Comparison of ENCODE assay signal across 1 cellular context in the genomic region with DNA sequence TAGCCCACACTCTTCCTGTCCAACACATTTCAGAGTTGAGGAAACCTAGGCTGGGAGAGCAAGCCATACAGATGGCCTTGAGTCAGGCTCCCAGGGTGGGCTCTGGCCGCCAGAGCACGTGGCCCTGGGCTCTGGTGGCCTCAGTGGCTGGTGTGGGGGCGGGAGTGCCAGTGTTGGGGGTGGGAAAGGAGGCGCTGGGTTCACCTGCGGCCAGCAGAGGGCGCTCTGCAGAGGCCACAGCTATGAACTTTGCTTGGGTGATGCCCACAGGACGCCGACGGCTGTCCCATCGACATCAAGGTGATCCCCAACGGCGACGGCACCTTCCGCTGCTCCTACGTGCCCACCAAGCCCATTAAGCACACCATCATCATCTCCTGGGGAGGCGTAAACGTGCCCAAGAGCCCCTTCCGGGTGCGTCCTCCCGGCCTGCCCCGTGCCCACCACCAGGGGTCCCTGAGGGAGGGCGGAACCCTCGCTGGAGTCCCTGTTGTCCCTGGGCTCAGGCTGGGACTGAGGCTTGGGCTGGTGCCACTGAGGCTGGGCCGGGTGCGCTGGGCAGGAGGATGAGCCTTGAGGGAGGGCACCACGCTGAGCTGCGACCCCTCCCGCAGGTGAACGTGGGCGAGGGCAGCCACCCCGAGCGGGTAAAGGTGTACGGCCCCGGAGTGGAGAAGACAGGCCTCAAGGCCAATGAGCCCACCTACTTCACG.
A peak's percentile ranks its signal among the peaks of the same experiment; 100 is the strongest.
TF ChIP-seq lines count a peak whose summit lies in the region.

No MANE protein-coding gene starts in this region.

TF ChIP-seq in K562, 482 proteins besides CTCF, POLR2A, EP300 and RAD21 (continued from another document and continues in another):
- no peak for TF ChIP-seq CEBPG (CRISPR knock-in tag; IDR thresholded peaks at IDR 0.05)
- TF ChIP-seq CEBPG (tag; conservative IDR thresholded peaks at IDR 0.05 in 1 of 2, IDR thresholded peaks at IDR 0.05 in 1 of 2) = no peak
- TF ChIP-seq POLR3G (IDR thresholded peaks at IDR 0.05; ENCODE audit: extremely low read depth, insufficient read length, insufficient replicate concordance) = no peak
- no peak for TF ChIP-seq ZKSCAN1 (IDR thresholded peaks at IDR 0.05; ENCODE audit: low read depth, low read length)
- TF ChIP-seq YY1 (IDR thresholded peaks at IDR 0.05; ENCODE audit: borderline replicate concordance in 1 of 3, control insufficient read depth in 1 of 3, extremely low read depth in 1 of 3, insufficient read depth in 3 of 3, insufficient read length in 1 of 3, insufficient replicate concordance in 2 of 3, low read depth in 1 of 3, low read length in 2 of 3) = peak in 1 of 3 experiments; percentile 14
- no peak for TF ChIP-seq TARDBP (IDR thresholded peaks at IDR 0.05)
- TF ChIP-seq, protein P1, sequence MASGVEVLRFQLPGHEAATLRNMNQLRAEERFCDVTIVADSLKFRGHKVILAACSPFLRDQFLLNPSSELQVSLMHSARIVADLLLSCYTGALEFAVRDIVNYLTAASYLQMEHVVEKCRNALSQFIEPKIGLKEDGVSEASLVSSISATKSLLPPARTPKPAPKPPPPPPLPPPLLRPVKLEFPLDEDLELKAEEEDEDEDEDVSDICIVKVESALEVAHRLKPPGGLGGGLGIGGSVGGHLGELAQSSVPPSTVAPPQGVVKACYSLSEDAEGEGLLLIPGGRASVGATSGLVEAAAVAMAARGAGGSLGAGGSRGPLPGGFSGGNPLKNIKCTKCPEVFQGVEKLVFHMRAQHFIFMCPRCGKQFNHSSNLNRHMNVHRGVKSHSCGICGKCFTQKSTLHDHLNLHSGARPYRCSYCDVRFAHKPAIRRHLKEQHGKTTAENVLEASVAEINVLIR (CRISPR knock-in tag; IDR thresholded peaks at IDR 0.05) = no peak
- TF ChIP-seq NFIC (IDR thresholded peaks at IDR 0.05) = 0 out of 2 replicates have a peak, but pooled peaks have one; percentile 12
- TF ChIP-seq ZBTB1 (CRISPR knock-in tag; IDR thresholded peaks at IDR 0.05; ENCODE audit: borderline replicate concordance, low read depth) = no peak; the same call in 1 of the 2 replicates
- no peak for TF ChIP-seq ZNF174 (CRISPR knock-in tag; IDR thresholded peaks at IDR 0.05)
- TF ChIP-seq CREBBP (IDR thresholded peaks at IDR 0.05; ENCODE audit: low read depth, low read length) = no peak
- no peak for TF ChIP-seq NEUROD1 (IDR thresholded peaks at IDR 0.05; ENCODE audit: borderline replicate concordance, low read depth, low read length, partially characterized antibody)
- TF ChIP-seq SREBF1 (IDR thresholded peaks at IDR 0.05; ENCODE audit: borderline replicate concordance, low read depth, low read length) = no peak
- TF ChIP-seq, protein P2, sequence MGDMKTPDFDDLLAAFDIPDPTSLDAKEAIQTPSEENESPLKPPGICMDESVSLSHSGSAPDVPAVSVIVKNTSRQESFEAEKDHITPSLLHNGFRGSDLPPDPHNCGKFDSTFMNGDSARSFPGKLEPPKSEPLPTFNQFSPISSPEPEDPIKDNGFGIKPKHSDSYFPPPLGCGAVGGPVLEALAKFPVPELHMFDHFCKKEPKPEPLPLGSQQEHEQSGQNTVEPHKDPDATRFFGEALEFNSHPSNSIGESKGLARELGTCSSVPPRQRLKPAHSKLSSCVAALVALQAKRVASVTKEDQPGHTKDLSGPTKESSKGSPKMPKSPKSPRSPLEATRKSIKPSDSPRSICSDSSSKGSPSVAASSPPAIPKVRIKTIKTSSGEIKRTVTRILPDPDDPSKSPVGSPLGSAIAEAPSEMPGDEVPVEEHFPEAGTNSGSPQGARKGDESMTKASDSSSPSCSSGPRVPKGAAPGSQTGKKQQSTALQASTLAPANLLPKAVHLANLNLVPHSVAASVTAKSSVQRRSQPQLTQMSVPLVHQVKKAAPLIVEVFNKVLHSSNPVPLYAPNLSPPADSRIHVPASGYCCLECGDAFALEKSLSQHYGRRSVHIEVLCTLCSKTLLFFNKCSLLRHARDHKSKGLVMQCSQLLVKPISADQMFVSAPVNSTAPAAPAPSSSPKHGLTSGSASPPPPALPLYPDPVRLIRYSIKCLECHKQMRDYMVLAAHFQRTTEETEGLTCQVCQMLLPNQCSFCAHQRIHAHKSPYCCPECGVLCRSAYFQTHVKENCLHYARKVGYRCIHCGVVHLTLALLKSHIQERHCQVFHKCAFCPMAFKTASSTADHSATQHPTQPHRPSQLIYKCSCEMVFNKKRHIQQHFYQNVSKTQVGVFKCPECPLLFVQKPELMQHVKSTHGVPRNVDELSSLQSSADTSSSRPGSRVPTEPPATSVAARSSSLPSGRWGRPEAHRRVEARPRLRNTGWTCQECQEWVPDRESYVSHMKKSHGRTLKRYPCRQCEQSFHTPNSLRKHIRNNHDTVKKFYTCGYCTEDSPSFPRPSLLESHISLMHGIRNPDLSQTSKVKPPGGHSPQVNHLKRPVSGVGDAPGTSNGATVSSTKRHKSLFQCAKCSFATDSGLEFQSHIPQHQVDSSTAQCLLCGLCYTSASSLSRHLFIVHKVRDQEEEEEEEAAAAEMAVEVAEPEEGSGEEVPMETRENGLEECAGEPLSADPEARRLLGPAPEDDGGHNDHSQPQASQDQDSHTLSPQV (IDR thresholded peaks at IDR 0.05) = 0 out of 2 replicates have a peak, but pooled peaks have one; percentile 49
- TF ChIP-seq RHOXF2B (CRISPR knock-in tag; conservative IDR thresholded peaks at IDR 0.05) = no peak
- TF ChIP-seq, protein P3, sequence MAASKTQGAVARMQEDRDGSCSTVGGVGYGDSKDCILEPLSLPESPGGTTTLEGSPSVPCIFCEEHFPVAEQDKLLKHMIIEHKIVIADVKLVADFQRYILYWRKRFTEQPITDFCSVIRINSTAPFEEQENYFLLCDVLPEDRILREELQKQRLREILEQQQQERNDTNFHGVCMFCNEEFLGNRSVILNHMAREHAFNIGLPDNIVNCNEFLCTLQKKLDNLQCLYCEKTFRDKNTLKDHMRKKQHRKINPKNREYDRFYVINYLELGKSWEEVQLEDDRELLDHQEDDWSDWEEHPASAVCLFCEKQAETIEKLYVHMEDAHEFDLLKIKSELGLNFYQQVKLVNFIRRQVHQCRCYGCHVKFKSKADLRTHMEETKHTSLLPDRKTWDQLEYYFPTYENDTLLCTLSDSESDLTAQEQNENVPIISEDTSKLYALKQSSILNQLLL (CRISPR knock-in tag; IDR thresholded peaks at IDR 0.05; ENCODE audit: borderline replicate concordance) = no peak
- no peak for TF ChIP-seq HIVEP1 (CRISPR knock-in tag; IDR thresholded peaks at IDR 0.05)
- TF ChIP-seq, protein P4, sequence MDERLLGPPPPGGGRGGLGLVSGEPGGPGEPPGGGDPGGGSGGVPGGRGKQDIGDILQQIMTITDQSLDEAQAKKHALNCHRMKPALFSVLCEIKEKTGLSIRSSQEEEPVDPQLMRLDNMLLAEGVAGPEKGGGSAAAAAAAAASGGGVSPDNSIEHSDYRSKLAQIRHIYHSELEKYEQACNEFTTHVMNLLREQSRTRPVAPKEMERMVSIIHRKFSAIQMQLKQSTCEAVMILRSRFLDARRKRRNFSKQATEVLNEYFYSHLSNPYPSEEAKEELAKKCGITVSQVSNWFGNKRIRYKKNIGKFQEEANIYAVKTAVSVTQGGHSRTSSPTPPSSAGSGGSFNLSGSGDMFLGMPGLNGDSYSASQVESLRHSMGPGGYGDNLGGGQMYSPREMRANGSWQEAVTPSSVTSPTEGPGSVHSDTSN (CRISPR knock-in tag; IDR thresholded peaks at IDR 0.05; ENCODE audit: low read depth) = no peak
- TF ChIP-seq, protein P4 (tag; conservative IDR thresholded peaks at IDR 0.05; ENCODE audit: low read depth) = no peak
- TF ChIP-seq, protein P5, sequence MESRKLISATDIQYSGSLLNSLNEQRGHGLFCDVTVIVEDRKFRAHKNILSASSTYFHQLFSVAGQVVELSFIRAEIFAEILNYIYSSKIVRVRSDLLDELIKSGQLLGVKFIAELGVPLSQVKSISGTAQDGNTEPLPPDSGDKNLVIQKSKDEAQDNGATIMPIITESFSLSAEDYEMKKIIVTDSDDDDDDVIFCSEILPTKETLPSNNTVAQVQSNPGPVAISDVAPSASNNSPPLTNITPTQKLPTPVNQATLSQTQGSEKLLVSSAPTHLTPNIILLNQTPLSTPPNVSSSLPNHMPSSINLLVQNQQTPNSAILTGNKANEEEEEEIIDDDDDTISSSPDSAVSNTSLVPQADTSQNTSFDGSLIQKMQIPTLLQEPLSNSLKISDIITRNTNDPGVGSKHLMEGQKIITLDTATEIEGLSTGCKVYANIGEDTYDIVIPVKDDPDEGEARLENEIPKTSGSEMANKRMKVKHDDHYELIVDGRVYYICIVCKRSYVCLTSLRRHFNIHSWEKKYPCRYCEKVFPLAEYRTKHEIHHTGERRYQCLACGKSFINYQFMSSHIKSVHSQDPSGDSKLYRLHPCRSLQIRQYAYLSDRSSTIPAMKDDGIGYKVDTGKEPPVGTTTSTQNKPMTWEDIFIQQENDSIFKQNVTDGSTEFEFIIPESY (CRISPR knock-in tag; IDR thresholded peaks at IDR 0.05) = peak; percentile 68
- TF ChIP-seq, protein P6, sequence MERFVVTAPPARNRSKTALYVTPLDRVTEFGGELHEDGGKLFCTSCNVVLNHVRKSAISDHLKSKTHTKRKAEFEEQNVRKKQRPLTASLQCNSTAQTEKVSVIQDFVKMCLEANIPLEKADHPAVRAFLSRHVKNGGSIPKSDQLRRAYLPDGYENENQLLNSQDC (CRISPR knock-in tag; IDR thresholded peaks at IDR 0.05) = no peak
- no peak for TF ChIP-seq SMAD1 (IDR thresholded peaks at IDR 0.05; ENCODE audit: low read depth, low read length, partially characterized antibody)
- TF ChIP-seq, protein P7, sequence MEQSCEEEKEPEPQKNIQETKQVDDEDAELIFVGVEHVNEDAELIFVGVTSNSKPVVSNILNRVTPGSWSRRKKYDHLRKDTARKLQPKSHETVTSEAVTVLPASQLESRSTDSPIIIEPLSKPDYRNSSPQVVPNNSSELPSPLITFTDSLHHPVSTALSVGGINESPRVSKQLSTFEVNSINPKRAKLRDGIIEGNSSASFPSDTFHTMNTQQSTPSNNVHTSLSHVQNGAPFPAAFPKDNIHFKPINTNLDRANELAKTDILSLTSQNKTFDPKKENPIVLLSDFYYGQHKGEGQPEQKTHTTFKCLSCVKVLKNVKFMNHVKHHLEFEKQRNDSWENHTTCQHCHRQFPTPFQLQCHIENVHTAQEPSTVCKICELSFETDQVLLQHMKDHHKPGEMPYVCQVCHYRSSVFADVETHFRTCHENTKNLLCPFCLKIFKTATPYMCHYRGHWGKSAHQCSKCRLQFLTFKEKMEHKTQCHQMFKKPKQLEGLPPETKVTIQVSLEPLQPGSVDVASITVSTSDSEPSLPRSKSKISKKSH (CRISPR knock-in tag; IDR thresholded peaks at IDR 0.05) = no peak
- no peak for TF ChIP-seq ZNF584 (CRISPR knock-in tag; IDR thresholded peaks at IDR 0.05; ENCODE audit: low read depth)
- 0 out of 2 replicates have a peak, but pooled peaks have one; percentile 26 for TF ChIP-seq GATAD2A (IDR thresholded peaks at IDR 0.05)
- TF ChIP-seq ZNF696 (CRISPR knock-in tag; conservative IDR thresholded peaks at IDR 0.05) = no peak
- TF ChIP-seq, protein P8, sequence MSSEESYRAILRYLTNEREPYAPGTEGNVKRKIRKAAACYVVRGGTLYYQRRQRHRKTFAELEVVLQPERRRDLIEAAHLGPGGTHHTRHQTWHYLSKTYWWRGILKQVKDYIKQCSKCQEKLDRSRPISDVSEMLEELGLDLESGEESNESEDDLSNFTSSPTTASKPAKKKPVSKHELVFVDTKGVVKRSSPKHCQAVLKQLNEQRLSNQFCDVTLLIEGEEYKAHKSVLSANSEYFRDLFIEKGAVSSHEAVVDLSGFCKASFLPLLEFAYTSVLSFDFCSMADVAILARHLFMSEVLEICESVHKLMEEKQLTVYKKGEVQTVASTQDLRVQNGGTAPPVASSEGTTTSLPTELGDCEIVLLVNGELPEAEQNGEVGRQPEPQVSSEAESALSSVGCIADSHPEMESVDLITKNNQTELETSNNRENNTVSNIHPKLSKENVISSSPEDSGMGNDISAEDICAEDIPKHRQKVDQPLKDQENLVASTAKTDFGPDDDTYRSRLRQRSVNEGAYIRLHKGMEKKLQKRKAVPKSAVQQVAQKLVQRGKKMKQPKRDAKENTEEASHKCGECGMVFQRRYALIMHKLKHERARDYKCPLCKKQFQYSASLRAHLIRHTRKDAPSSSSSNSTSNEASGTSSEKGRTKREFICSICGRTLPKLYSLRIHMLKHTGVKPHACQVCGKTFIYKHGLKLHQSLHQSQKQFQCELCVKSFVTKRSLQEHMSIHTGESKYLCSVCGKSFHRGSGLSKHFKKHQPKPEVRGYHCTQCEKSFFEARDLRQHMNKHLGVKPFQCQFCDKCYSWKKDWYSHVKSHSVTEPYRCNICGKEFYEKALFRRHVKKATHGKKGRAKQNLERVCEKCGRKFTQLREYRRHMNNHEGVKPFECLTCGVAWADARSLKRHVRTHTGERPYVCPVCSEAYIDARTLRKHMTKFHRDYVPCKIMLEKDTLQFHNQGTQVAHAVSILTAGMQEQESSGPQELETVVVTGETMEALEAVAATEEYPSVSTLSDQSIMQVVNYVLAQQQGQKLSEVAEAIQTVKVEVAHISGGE (CRISPR knock-in tag; IDR thresholded peaks at IDR 0.05) = no peak
- no peak for TF ChIP-seq CHD1 (IDR thresholded peaks at IDR 0.05; ENCODE audit: low read length)
- TF ChIP-seq, protein P9, sequence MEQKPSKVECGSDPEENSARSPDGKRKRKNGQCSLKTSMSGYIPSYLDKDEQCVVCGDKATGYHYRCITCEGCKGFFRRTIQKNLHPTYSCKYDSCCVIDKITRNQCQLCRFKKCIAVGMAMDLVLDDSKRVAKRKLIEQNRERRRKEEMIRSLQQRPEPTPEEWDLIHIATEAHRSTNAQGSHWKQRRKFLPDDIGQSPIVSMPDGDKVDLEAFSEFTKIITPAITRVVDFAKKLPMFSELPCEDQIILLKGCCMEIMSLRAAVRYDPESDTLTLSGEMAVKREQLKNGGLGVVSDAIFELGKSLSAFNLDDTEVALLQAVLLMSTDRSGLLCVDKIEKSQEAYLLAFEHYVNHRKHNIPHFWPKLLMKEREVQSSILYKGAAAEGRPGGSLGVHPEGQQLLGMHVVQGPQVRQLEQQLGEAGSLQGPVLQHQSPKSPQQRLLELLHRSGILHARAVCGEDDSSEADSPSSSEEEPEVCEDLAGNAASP (IDR thresholded peaks at IDR 0.05) = no peak
- no peak for TF ChIP-seq MIER1 (IDR thresholded peaks at IDR 0.05; ENCODE audit: low read depth)
- no peak for TF ChIP-seq ZNF146 (CRISPR knock-in tag; IDR thresholded peaks at IDR 0.05; ENCODE audit: unreplicated experiment)
- no peak for TF ChIP-seq GTF2F1 (IDR thresholded peaks at IDR 0.05; ENCODE audit: low read depth, low read length)
- TF ChIP-seq, protein P10, sequence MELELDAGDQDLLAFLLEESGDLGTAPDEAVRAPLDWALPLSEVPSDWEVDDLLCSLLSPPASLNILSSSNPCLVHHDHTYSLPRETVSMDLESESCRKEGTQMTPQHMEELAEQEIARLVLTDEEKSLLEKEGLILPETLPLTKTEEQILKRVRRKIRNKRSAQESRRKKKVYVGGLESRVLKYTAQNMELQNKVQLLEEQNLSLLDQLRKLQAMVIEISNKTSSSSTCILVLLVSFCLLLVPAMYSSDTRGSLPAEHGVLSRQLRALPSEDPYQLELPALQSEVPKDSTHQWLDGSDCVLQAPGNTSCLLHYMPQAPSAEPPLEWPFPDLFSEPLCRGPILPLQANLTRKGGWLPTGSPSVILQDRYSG (tag; conservative IDR thresholded peaks at IDR 0.05; ENCODE audit: low read depth) = no peak
- no peak for TF ChIP-seq NR1H2 (CRISPR knock-in tag; IDR thresholded peaks at IDR 0.05)
- TF ChIP-seq HDAC8 (tag; IDR thresholded peaks at IDR 0.05) = no peak
- TF ChIP-seq KDM1A (IDR thresholded peaks at IDR 0.05) = no peak
- no peak for TF ChIP-seq PPARD (CRISPR knock-in tag; IDR thresholded peaks at IDR 0.05)
